In the genomic region with DNA sequence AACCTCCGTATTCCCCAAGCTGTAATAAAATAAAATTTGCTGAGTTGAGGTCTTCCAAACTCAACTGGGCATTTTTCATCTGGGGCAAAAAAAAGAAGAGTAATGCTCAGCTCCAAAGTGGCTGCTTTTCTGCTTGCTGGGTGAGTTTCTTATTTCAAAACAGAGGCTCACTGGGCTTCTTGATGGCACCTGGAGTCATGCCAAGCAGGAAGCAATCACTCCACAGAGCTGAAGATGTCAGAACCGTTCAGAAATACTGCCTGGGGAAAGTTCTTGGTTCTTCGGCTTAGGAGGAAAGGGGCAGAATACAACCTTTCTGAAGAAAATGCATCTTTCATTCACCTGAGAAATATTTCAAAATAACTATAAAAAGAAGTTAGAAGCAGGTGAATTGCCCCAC, we compare ENCODE assay signal across 16 cellular contexts. TPM values are rescaled to one million over a fixed set of nuclear protein-coding genes. Genes with fewer than 3 reads are reported as not detected.
DNase-seq lines count a peak whose midpoint lies in the region; ATAC-seq and TF ChIP-seq lines count a peak whose summit lies in the region.
"Had no signal": no experiment of that assay in that cellular context is flagged by ENCODE, and none has a peak within 500 bp of the region (broad histone marks: within the 10 kb centered on the region; RNA-seq: fewer than 3 reads in every experiment).

No MANE protein-coding gene starts in this region.

- intact Hi-C loops in body of pancreas (cut with DNase I) = no loop called here

- H3K4me3 Mint-ChIP-seq in activated CD8-positive, alpha-beta memory T cell treated with anti-CD3 and anti-CD28 coated beads, Interleukin-2, amount 10 ng/mL, durations not matched to agents 7 days and 5 days = peak overlapping the region; percentile 70
- H3K4me3 Mint-ChIP-seq: activated T-helper 1 cell treated with anti-CD3 and anti-CD28 coated beads, Interleukin-12 subunit alpha, Interleukin-12 subunit beta, Interleukin-2, Interleukin-4 antibody, amounts not matched to agents 30 ng/mL and 10 ng/mL and 1 ng/mL, durations not matched to agents 14 hours and 24 hours and 36 hours; T-helper 2 cell treated with Interferon-gamma antibody and Interleukin-4, amounts not matched to agents 5 μg/mL and 100 μg/mL, for 36 hours had no signal

- ATAC-seq in activated CD8-positive, alpha-beta memory T cell treated with anti-CD3 and anti-CD28 coated beads, Interleukin-2, amount 10 ng/mL, durations not matched to agents 7 days and 5 days = no peak
- ATAC-seq in body of pancreas (no peak), omental fat pad (ENCODE audit: low FRiP score) (no peak)

- peak overlapping the region; percentile 83 for H3K27ac Mint-ChIP-seq in activated CD8-positive, alpha-beta memory T cell treated with anti-CD3 and anti-CD28 coated beads, Interleukin-2, amount 10 ng/mL, durations not matched to agents 7 days and 5 days
- H3K27ac Mint-ChIP-seq: activated T-helper 1 cell treated with anti-CD3 and anti-CD28 coated beads, Interleukin-12 subunit alpha, Interleukin-12 subunit beta, Interleukin-2, Interleukin-4 antibody, amounts not matched to agents 30 ng/mL and 10 ng/mL and 1 ng/mL, durations not matched to agents 14 hours and 24 hours and 36 hours; T-helper 2 cell treated with Interferon-gamma antibody and Interleukin-4, amounts not matched to agents 5 μg/mL and 100 μg/mL, for 36 hours had no signal

- no peak for TF ChIP-seq CTCF in body of pancreas (IDR thresholded peaks at IDR 0.05)
- no peak for TF ChIP-seq CTCF in omental fat pad (IDR thresholded peaks at IDR 0.05)

- H3K4me3 ChIP-seq in body of pancreas (no peak overlapping the region), thymus (ENCODE audit: low read length) (peak overlapping the region; percentile 67)

- H3K27me3 ChIP-seq in body of pancreas = no peaks in the 10 kb centered on the region
- H3K27me3 ChIP-seq in thymus (ENCODE audit: control insufficient read depth, insufficient read depth) = no peaks in the 10 kb centered on the region

- H3K27ac ChIP-seq in body of pancreas (no peak overlapping the region), thymus (ENCODE audit: low read depth) (peak overlapping the region; percentile 86)

- H3K4me1 ChIP-seq in body of pancreas (no peaks in the 10 kb centered on the region), thymus (ENCODE audit: control insufficient read depth, insufficient read depth, low read length) (peaks cover 44% of the 10 kb centered on the region)

- H3K9me3 Mint-ChIP-seq in activated CD8-positive, alpha-beta memory T cell treated with anti-CD3 and anti-CD28 coated beads, Interleukin-2, amount 10 ng/mL, durations not matched to agents 7 days and 5 days (ENCODE audit: low read depth) = no peaks in the 10 kb centered on the region
- H3K9me3 Mint-ChIP-seq: activated T-helper 1 cell treated with anti-CD3 and anti-CD28 coated beads, Interleukin-12 subunit alpha, Interleukin-12 subunit beta, Interleukin-2, Interleukin-4 antibody, amounts not matched to agents 30 ng/mL and 10 ng/mL and 1 ng/mL, durations not matched to agents 14 hours and 24 hours and 36 hours; T-helper 2 cell treated with Interferon-gamma antibody and Interleukin-4, amounts not matched to agents 5 μg/mL and 100 μg/mL, for 36 hours had no signal

- H3K9me3 ChIP-seq in body of pancreas (no peaks in the 10 kb centered on the region), thymus (ENCODE audit: control insufficient read depth) (no peaks in the 10 kb centered on the region)

- peaks cover 5% of the 10 kb centered on the region for H3K36me3 Mint-ChIP-seq in activated CD8-positive, alpha-beta memory T cell treated with anti-CD3 and anti-CD28 coated beads, Interleukin-2, amount 10 ng/mL, durations not matched to agents 7 days and 5 days

- H3K36me3 ChIP-seq in body of pancreas (replicated peaks in 1 of 2; ENCODE audit: insufficient read depth in 1 of 2, low read depth in 2 of 2) (no peaks in the 10 kb centered on the region), thymus (ENCODE audit: control insufficient read depth, insufficient read depth) (peaks cover 34% of the 10 kb centered on the region)

- DNase-seq in activated CD8-positive, alpha-beta memory T cell treated with anti-CD3 and anti-CD28 coated beads, Interleukin-2, amount 10 ng/mL, durations not matched to agents 7 days and 5 days = no peak
- DNase-seq in activated CD8-positive, alpha-beta memory T cell treated with anti-CD3 and anti-CD28 coated beads, Interleukin-2, amount 50 U/mL, for 4 hours = no peak
- DNase-seq in NCI-H2029 treated with DMSO at 0.1 percent for 48 hours (lab: John Stamatoyannopoulos, UW) (peak; percentile 78), body of pancreas (peak; percentile 14 to 36 (median 25)), NCI-H82 treated with DMSO at 0.1 percent for 48 hours (lab: John Stamatoyannopoulos, UW; ENCODE audit: unreplicated experiment) (no peak), omental fat pad (ENCODE audit: low spot score) (no peak), nucleus accumbens (lab: John Stamatoyannopoulos, UW) (no peak)
- DNase-seq: cerebellar nuclear complex; NCI-H774; occipital lobe; stimulated activated CD4-positive, alpha-beta T cell treated with anti-CD3 and anti-CD28 coated beads, Interleukin-4, amount 100 ng/mL, for 4 hours; trophoblast cell had no signal

- H3K4me1 Mint-ChIP-seq in activated CD8-positive, alpha-beta memory T cell treated with anti-CD3 and anti-CD28 coated beads, Interleukin-2, amount 10 ng/mL, durations not matched to agents 7 days and 5 days = peaks cover 74% of the 10 kb centered on the region

- peaks cover 39% of the 10 kb centered on the region for H3K27me3 Mint-ChIP-seq in activated CD8-positive, alpha-beta memory T cell treated with anti-CD3 and anti-CD28 coated beads, Interleukin-2, amount 10 ng/mL, durations not matched to agents 7 days and 5 days

- WGBS in body of pancreas, 2 donors = 37 to 56% methylated on average over 3 of the region's 3 CpGs
- 13% methylated on average over 3 of the region's 3 CpGs for WGBS in thymus

- CTCF ChIA-PET in activated CD8-positive, alpha-beta memory T cell treated with anti-CD3 and anti-CD28 coated beads, Interleukin-2, amount 10 ng/mL, durations not matched to agents 7 days and 5 days (lab: Charles Lee) = interaction anchor here (0.9 to 1.7 kb wide), 5 partner anchors 10 to 26 kb away, joined by 3 to 5 read pairs (median 3); no protein-coding TSS in a partner anchor

- no peak for TF ChIP-seq POLR2A in body of pancreas (IDR thresholded peaks at IDR 0.05)

RNA-seq across cellular contexts. Expression of gene CCR9, which starts 4.1 kb away (rescaled TPM):
- total RNA-seq in activated CD8-positive, alpha-beta memory T cell treated with anti-CD3 and anti-CD28 coated beads, Interleukin-2, amount 10 ng/mL, durations not matched to agents 7 days and 5 days = 1 to 10 TPM; 3.2 to 9.7 TPM
- not detected for total RNA-seq in body of pancreas
- polyA plus RNA-seq in thymus = 133 TPM
- under 1 TPM in 1 of 4 donors, not detected in 3; 0.24 TPM for total RNA-seq in omental fat pad
- total RNA-seq: activated T-helper 1 cell treated with anti-CD3 and anti-CD28 coated beads, Interleukin-12 subunit alpha, Interleukin-12 subunit beta, Interleukin-2, Interleukin-4 antibody, amounts not matched to agents 30 ng/mL and 10 ng/mL and 1 ng/mL, durations not matched to agents 14 hours and 24 hours and 36 hours had no signal
- polyA plus RNA-seq: keratinocyte had no signal

RNA-seq across cellular contexts. Expression of gene LZTFL1, which starts 48.5 kb away (rescaled TPM):
- 1 to 10 TPM; 6.1 to 9.3 TPM for total RNA-seq in activated CD8-positive, alpha-beta memory T cell treated with anti-CD3 and anti-CD28 coated beads, Interleukin-2, amount 10 ng/mL, durations not matched to agents 7 days and 5 days
- total RNA-seq in body of pancreas (10 to 100 TPM; 12.5 to 14.5 TPM), omental fat pad (10 to 100 TPM; 14.7 to 20.1 (median 16.1) TPM)
- 42.8 TPM for polyA plus RNA-seq in thymus

RNA-seq across cellular contexts. Expression of gene CXCR6, which starts 52.9 kb away (rescaled TPM):
- 100 to 1,000 TPM in 1 of 2 experiments, 10 to 100 TPM in 1; 49.7 to 109 TPM for total RNA-seq in activated CD8-positive, alpha-beta memory T cell treated with anti-CD3 and anti-CD28 coated beads, Interleukin-2, amount 10 ng/mL, durations not matched to agents 7 days and 5 days
- total RNA-seq in body of pancreas = 1 to 10 TPM in 1 of 2 donors, not detected in 1; 2.9 TPM
- polyA plus RNA-seq in thymus = 8.5 TPM
- 10 to 100 TPM in 1 of 4 donors, 1 to 10 TPM in 3; 2.5 to 14.7 (median 2.7) TPM for total RNA-seq in omental fat pad
- total RNA-seq: occipital lobe had no signal
- polyA plus RNA-seq: keratinocyte had no signal

Comparison
In these comparisons a context has a peak if more than half of its experiments do, and no peak if none do; other contexts are left out.
1. DNase-seq: peak in NCI-H2029 treated with DMSO at 0.1 percent for 48 hours (single experiment) and body of pancreas (4 of 4); none in activated CD8-positive, alpha-beta memory T cell treated with anti-CD3 and anti-CD28 coated beads, Interleukin-2, amount 10 ng/mL, durations not matched to agents 7 days and 5 days (single experiment), activated CD8-positive, alpha-beta memory T cell treated with anti-CD3 and anti-CD28 coated beads, Interleukin-2, amount 50 U/mL, for 4 hours (single experiment), NCI-H82 treated with DMSO at 0.1 percent for 48 hours (single experiment), omental fat pad (single experiment) and nucleus accumbens (0 of 56).